In genomic region chr4:152679414-152680281, GRCh38 we compare ENCODE assay signal across 8 cellular contexts. TPM values are rescaled to one million over a fixed set of nuclear protein-coding genes. Genes with fewer than 3 reads are reported as not detected.
DNase-seq lines count a peak whose midpoint lies in the region; ATAC-seq, FAIRE-seq and TF ChIP-seq lines count a peak whose summit lies in the region.

TSS of gene TMEM154 (minus strand) at chr4:152679997. CDS start at chr4:152679933, 64 bp downstream.

- peak; percentile 95 for FAIRE-seq in GM18507 (lab: Jason Lieb, UNC)

- peaks cover 28% of the 10 kb centered on the region for H3K4me1 ChIP-seq in mucosa of stomach (ENCODE audit: control insufficient read depth, insufficient read depth, low read length)

- H3K27me3 ChIP-seq in mucosa of stomach (ENCODE audit: control insufficient read depth, insufficient read depth, low read length) = no peaks in the 10 kb centered on the region

- H3K36me3 ChIP-seq in mucosa of stomach (ENCODE audit: control insufficient read depth, insufficient read depth, low read length) = no peaks in the 10 kb centered on the region

- peak within 1 kb of the TSS; percentile 81 for H3K4me3 ChIP-seq in epithelial cell of esophagus (ENCODE audit: low read length)
- peak within 1 kb of the TSS; percentile 62 for H3K4me3 ChIP-seq in mucosa of stomach (ENCODE audit: low read length)

- DNase-seq in A172 (ENCODE audit: low spot score) = peak; percentile 82
- DNase-seq in GM18507 (ENCODE audit: extremely low spot score, insufficient read length, low read depth) = peak; percentile 51
- peak; percentile 36 for DNase-seq in NCI-H774 (lab: John Stamatoyannopoulos, UW)
- peak; percentile 21 for DNase-seq in activated CD8-positive, alpha-beta memory T cell treated with anti-CD3 and anti-CD28 coated beads, Interleukin-2, amount 50 U/mL, for 1 hour (ENCODE audit: extremely low read depth)
- peak; percentile 98 for DNase-seq in epithelial cell of esophagus (ENCODE audit: low read depth)
- peak; percentile 33 for DNase-seq in stimulated activated CD8-positive, alpha-beta memory T cell treated with anti-CD3 and anti-CD28 coated beads, Interleukin-4, amount 100 ng/mL, for 24 hours (ENCODE audit: low read depth)

- TF ChIP-seq CTCF in epithelial cell of esophagus (IDR thresholded peaks at IDR 0.05; ENCODE audit: insufficient read depth, low read depth, low read length, missing control alignments) = no peak

- no peaks in the 10 kb centered on the region for H3K9me3 ChIP-seq in mucosa of stomach (ENCODE audit: control insufficient read depth, low read length)

- H3K9ac ChIP-seq in mucosa of stomach (ENCODE audit: low read length) = peak within 1 kb of the TSS; percentile 78

- ATAC-seq in HG02973 (IDR thresholded peaks at IDR 0.05; ENCODE audit: unreplicated experiment) = peak; percentile 83

RNA-seq across cellular contexts. Expression of gene TMEM154, which starts in this region (rescaled TPM):
- total RNA-seq in A172 (2014; rRNA removed; shearing (Covaris generic)) = 34.1 and 72.2 TPM in 2 replicates

Comparison
In these comparisons a context has a peak if more than half of its experiments do, and no peak if none do; other contexts are left out.
1. Peak in every context shown above with its lines: DNase-seq, ATAC-seq and H3K4me3 ChIP-seq.
2. DNase-seq: peak in every context shown above with its lines; median percentile 98 in epithelial cell of esophagus; 82 in A172; 51 in GM18507; 36 in NCI-H774; 33 in stimulated activated CD8-positive, alpha-beta memory T cell treated with anti-CD3 and anti-CD28 coated beads, Interleukin-4, amount 100 ng/mL, for 24 hours; 21 in activated CD8-positive, alpha-beta memory T cell treated with anti-CD3 and anti-CD28 coated beads, Interleukin-2, amount 50 U/mL, for 1 hour.